ENCODE assay signal across 13 cellular contexts in genomic region chr2:78977661-78978145, GRCh38. TPM values are rescaled to one million over a fixed set of nuclear protein-coding genes. Genes with fewer than 3 reads are reported as not detected.
A peak's percentile ranks its signal among the peaks of the same experiment; 100 is the strongest.
DNase-seq lines count a peak whose midpoint lies in the region; ATAC-seq and TF ChIP-seq lines count a peak whose summit lies in the region.
"Had no signal": no experiment of that assay in that cellular context is flagged by ENCODE, and none has a peak within 500 bp of the region (broad histone marks: within the 10 kb centered on the region; RNA-seq: fewer than 3 reads in every experiment).

No MANE protein-coding gene starts in this region.

- TF ChIP-seq EP300 in stomach (IDR thresholded peaks at IDR 0.05) = no peak

- no peaks in the 10 kb centered on the region for H4K20me1 ChIP-seq in mammary epithelial cell (ENCODE audit: insufficient read depth, low read length)

- no peak overlapping the region for H3K9ac ChIP-seq in mammary epithelial cell (ENCODE audit: insufficient read depth, low read length)

- H3K4me3 ChIP-seq in mammary epithelial cell (replicated peaks in 1 of 3; ENCODE audit: insufficient read depth in 1 of 3, low read depth in 2 of 3, low read length in 3 of 3) (no peak overlapping the region), stomach (no peak overlapping the region)
- H3K4me3 ChIP-seq: tibial artery had no signal

- H3K27me3 ChIP-seq in mammary epithelial cell (ENCODE audit: insufficient read depth, low read length) = no peaks in the 10 kb centered on the region
- no peaks in the 10 kb centered on the region for H3K27me3 ChIP-seq in stomach

- dilution Hi-C loops in mammary epithelial cell (cut with HindIII; ENCODE audit: low sequenced_read_pairs) = no loop called here

- no peak for TF ChIP-seq POLR2A in stomach (IDR thresholded peaks at IDR 0.05)

- 62% methylated on average over 4 of the region's 4 CpGs for WGBS in mammary epithelial cell (ENCODE audit: low coverage, missing lambda C conversion rate)
- 46 to 68% (median 68%) methylated on average over 4 of the region's 4 CpGs for WGBS in stomach, 5 donors

- in situ Hi-C loops in ACHN (cut with HindIII; ENCODE audit: low pct_ligation_motif_present, low pct_unique_long_range_greater_than_20kb, low sequenced_read_pairs) (no loop called here), mammary epithelial cell (cut with MboI; ENCODE audit: low sequenced_read_pairs in 2 of 2) (no loop called here)

- BruUV-seq in mammary epithelial cell (replicated peaks; lab: Mats Ljungman, UMichigan) = no TSS peak

- H3K4me2 ChIP-seq in mammary epithelial cell (ENCODE audit: insufficient read depth, low read depth, low read length) = no peak overlapping the region

- H3K36me3 ChIP-seq in mammary epithelial cell (ENCODE audit: insufficient read depth, low read length) = no peaks in the 10 kb centered on the region
- no peaks in the 10 kb centered on the region for H3K36me3 ChIP-seq in stomach
- H3K36me3 ChIP-seq: tibial artery had no signal

- no peaks in the 10 kb centered on the region for H3K4me1 ChIP-seq in mammary epithelial cell (ENCODE audit: insufficient read depth, low read length)
- H3K4me1 ChIP-seq in stomach = no peaks in the 10 kb centered on the region
- H3K4me1 ChIP-seq: tibial artery had no signal

- no peak overlapping the region for H2AFZ ChIP-seq in mammary epithelial cell (ENCODE audit: low read depth, low read length)

- no peak for TF ChIP-seq CTCF in mammary epithelial cell (conservative IDR thresholded peaks at IDR 0.05 in 1 of 2, IDR thresholded peaks at IDR 0.05 in 1 of 2; ENCODE audit: extremely low read depth in 1 of 2, insufficient read depth in 1 of 2, low read depth in 1 of 2, low read length in 2 of 2)
- no peak for TF ChIP-seq CTCF in stomach (IDR thresholded peaks at IDR 0.05)

- peak; percentile 96 for ATAC-seq in GM19351 (IDR thresholded peaks at IDR 0.05; ENCODE audit: unreplicated experiment)
- peak; percentile 95 for ATAC-seq in HG02970 (IDR thresholded peaks at IDR 0.05; ENCODE audit: low FRiP score, unreplicated experiment)

- no peaks in the 10 kb centered on the region for H3K79me2 ChIP-seq in mammary epithelial cell (ENCODE audit: insufficient read depth, low read length)

- intact Hi-C loops in mammary epithelial cell (cut with micrococcal nuclease) = no loop called here
- intact Hi-C loops in stomach (cut with DNase I; ENCODE audit: low total_unique reads) = no loop called here

- CTCF ChIA-PET in mammary epithelial cell (lab: Charles Lee; ENCODE audit: low non-redundant PET) = no interaction called here

- peaks cover 3% of the 10 kb centered on the region for H3K9me3 ChIP-seq in mammary epithelial cell (replicated peaks; ENCODE audit: insufficient read depth, low read length)
- H3K9me3 ChIP-seq in stomach = no peaks in the 10 kb centered on the region
- H3K9me3 ChIP-seq: tibial artery had no signal

- DNase-seq in AML-193 (lab: John Stamatoyannopoulos, UW) (peak; percentile 95 to 96), MV-4-11 (lab: John Stamatoyannopoulos, UW) (peak; percentile 99), ACHN (no peak), AG08395 (ENCODE audit: low spot score) (no peak), mammary epithelial cell (no peak), stomach (no peak)
- DNase-seq: activated naive CD4-positive, alpha-beta T cell treated with anti-CD3 and anti-CD28 coated beads for 36 hours; T-helper 2 cell; tibial artery had no signal

- H3K27ac ChIP-seq in mammary epithelial cell (ENCODE audit: insufficient read depth, low read depth, low read length) = no peak overlapping the region
- H3K27ac ChIP-seq in stomach = no peak overlapping the region
- H3K27ac ChIP-seq: tibial artery had no signal

RNA-seq across cellular contexts. Expression of gene REG3G, which starts 47.8 kb away (rescaled TPM):
- total RNA-seq in mammary epithelial cell (not detected), stomach (not detected)
- polyA plus RNA-seq in mammary epithelial cell (not detected), stomach (1 to 10 TPM in 1 of 3 donors, under 1 TPM in 1, not detected in 1; 0.40 to 6.9 TPM)
- not detected for polyA minus RNA-seq in mammary epithelial cell
- total RNA-seq: activated naive CD4-positive, alpha-beta T cell treated with anti-CD3 and anti-CD28 coated beads for 36 hours; epithelial cell of proximal tubule; lung microvascular endothelial cell had no signal

Comparison
In these comparisons a context has a peak if more than half of its experiments do, and no peak if none do; other contexts are left out.
1. DNase-seq: peak in AML-193 (2 of 2) and MV-4-11 (single experiment); none in ACHN (single experiment), AG08395 (single experiment), mammary epithelial cell (single experiment) and stomach (single experiment).